Comparison of ENCODE assay signal across 23 cellular contexts in the genomic region with DNA sequence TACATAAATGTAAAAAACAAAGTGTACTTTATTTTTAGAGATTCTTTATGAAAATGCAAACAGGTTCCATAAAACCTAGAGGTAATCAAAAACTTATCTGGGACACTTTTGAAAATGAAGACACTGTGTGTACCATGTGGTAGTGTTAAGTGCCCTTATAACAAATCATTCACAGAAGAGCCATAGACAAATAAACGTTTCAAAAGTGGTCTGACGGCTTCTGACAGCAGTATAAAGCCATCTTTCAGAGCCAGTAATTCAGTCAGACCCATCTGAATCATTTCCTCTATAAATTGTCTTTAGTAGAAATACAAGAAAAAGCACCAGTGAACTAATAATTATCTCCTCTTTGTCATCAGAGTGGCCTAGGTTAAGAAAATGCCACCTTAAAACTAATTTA.
DNase-seq lines count a peak whose midpoint lies in the region; ATAC-seq and TF ChIP-seq lines count a peak whose summit lies in the region.
"Had no signal": no experiment of that assay in that cellular context is flagged by ENCODE, and none has a peak within 500 bp of the region (broad histone marks: within the 10 kb centered on the region; RNA-seq: fewer than 3 reads in every experiment).

No MANE protein-coding gene starts in this region.

- H3K36me3 Mint-ChIP-seq in WTC11 (peaks cover 6% of the 10 kb centered on the region), natural killer cell (no peaks in the 10 kb centered on the region)

- POLR2A ChIA-PET in WTC11 (lab: Charles Lee): no interaction called here

- TF ChIP-seq CTCF in foreskin keratinocyte (conservative IDR thresholded peaks at IDR 0.05) (no peak), WTC11 (IDR thresholded peaks at IDR 0.05) (no peak), natural killer cell (IDR thresholded peaks at IDR 0.05) (no peak)

- no peak overlapping the region for H3K27ac ChIP-seq in foreskin keratinocyte
- H3K27ac ChIP-seq: esophagus squamous epithelium, KMS-11, thyroid gland had no signal

- peak; percentile 42 for ATAC-seq in foreskin keratinocyte
- no peak for ATAC-seq in WTC11
- no peak for ATAC-seq in natural killer cell
- ATAC-seq: activated naive CD8-positive, alpha-beta T cell treated with anti-CD3 and anti-CD28 coated beads, Interleukin-2, amount 50 U/mL, for 24 hours; naive thymus-derived CD8-positive, alpha-beta T cell; stimulated activated naive CD8-positive, alpha-beta T cell treated with anti-CD3 and anti-CD28 coated beads, Interleukin-15, Interleukin-2, amounts not matched to agents 100 U/mL and 50 U/mL, for 24 hours had no signal

- H3K4me1 Mint-ChIP-seq in WTC11: peaks cover 11% of the 10 kb centered on the region
- H3K4me1 Mint-ChIP-seq in natural killer cell: no peaks in the 10 kb centered on the region
- H3K4me1 Mint-ChIP-seq: activated B cell treated with CpG ODN at 0.5 μM for 24 hours; activated naive CD8-positive, alpha-beta T cell treated with anti-CD3 and anti-CD28 coated beads, Interleukin-2, amount 50 U/mL, for 24 hours had no signal

- no peak overlapping the region for H3K27ac Mint-ChIP-seq in WTC11
- no peak overlapping the region for H3K27ac Mint-ChIP-seq in natural killer cell
- H3K27ac Mint-ChIP-seq: activated B cell treated with CpG ODN at 0.5 μM for 24 hours; activated naive CD8-positive, alpha-beta T cell treated with anti-CD3 and anti-CD28 coated beads, Interleukin-2, amount 50 U/mL, for 24 hours; naive thymus-derived CD8-positive, alpha-beta T cell had no signal

- no peaks in the 10 kb centered on the region for H3K4me1 ChIP-seq in foreskin keratinocyte
- H3K4me1 ChIP-seq: esophagus squamous epithelium, thyroid gland had no signal

- CTCF ChIA-PET in WTC11 (lab: Charles Lee): no interaction called here

- H3K27me3 ChIP-seq in foreskin keratinocyte: no peaks in the 10 kb centered on the region
- H3K27me3 ChIP-seq: esophagus squamous epithelium, thyroid gland had no signal

- no peak overlapping the region for H3K4me3 Mint-ChIP-seq in WTC11
- H3K4me3 Mint-ChIP-seq in natural killer cell: no peak overlapping the region
- H3K4me3 Mint-ChIP-seq: activated B cell treated with CpG ODN at 0.5 μM for 24 hours; activated naive CD8-positive, alpha-beta T cell treated with anti-CD3 and anti-CD28 coated beads, Interleukin-2, amount 50 U/mL, for 24 hours; naive thymus-derived CD8-positive, alpha-beta T cell had no signal

- H3K27me3 Mint-ChIP-seq in WTC11 (ENCODE audit: low read depth) (no peaks in the 10 kb centered on the region; the same call in 1 of the 2 replicates), natural killer cell (ENCODE audit: low read depth in 2 of 2) (no peaks in the 10 kb centered on the region)
- H3K27me3 Mint-ChIP-seq: activated B cell treated with CpG ODN at 0.5 μM for 24 hours; activated naive CD8-positive, alpha-beta T cell treated with anti-CD3 and anti-CD28 coated beads, Interleukin-2, amount 50 U/mL, for 24 hours; naive thymus-derived CD8-positive, alpha-beta T cell had no signal

- intact Hi-C loops in natural killer cell (cut with micrococcal nuclease): no loop called here

- peak; percentile 88 for DNase-seq in DMS53 (lab: John Stamatoyannopoulos, UW)
- peak; percentile 30 for DNase-seq in NCI-H1105 (lab: John Stamatoyannopoulos, UW)
- DNase-seq in NCI-H526 treated with DMSO at 0.1 percent for 48 hours (lab: John Stamatoyannopoulos, UW): peak; percentile 34
- no peak for DNase-seq in foreskin keratinocyte
- DNase-seq in WTC11 (ENCODE audit: low spot score): no peak
- no peak for DNase-seq in activated CD8-positive, alpha-beta memory T cell treated with anti-CD3 and anti-CD28 coated beads, Interleukin-2, amount 50 U/mL, for 48 hours
- DNase-seq in natural killer cell: no peak
- DNase-seq in activated T-cell treated with anti-CD3 and anti-CD28 coated beads, Interleukin-2, amount 50 U/mL, for 48 hours: no peak
- DNase-seq: activated B cell treated with CpG ODN at 0.5 μM for 24 hours; activated CD4-positive, alpha-beta T cell treated with anti-CD3 and anti-CD28 coated beads, Interleukin-2, amount 50 U/mL, for 4 hours; activated gamma-delta T cell; activated naive CD8-positive, alpha-beta T cell treated with anti-CD3 and anti-CD28 coated beads, Interleukin-2, amount 50 U/mL, for 24 hours; DMS 273 treated with DMSO at 0.1 percent for 48 hours; effector CD8-positive, alpha-beta T cell; esophagus squamous epithelium; kidney glomerular epithelial cell; mesendoderm; MV-4-11; naive thymus-derived CD8-positive, alpha-beta T cell; stimulated activated CD4-positive, alpha-beta T cell treated with anti-CD3 and anti-CD28 coated beads, Interleukin-4, amount 100 ng/mL, for 4 hours; stimulated activated naive CD8-positive, alpha-beta T cell treated with anti-CD3 and anti-CD28 coated beads, Interleukin-15, Interleukin-2, amounts not matched to agents 100 U/mL and 50 U/mL, for 24 hours; thyroid gland had no signal

- peaks cover 12% of the 10 kb centered on the region for H3K9me3 Mint-ChIP-seq in WTC11
- no peaks in the 10 kb centered on the region for H3K9me3 Mint-ChIP-seq in natural killer cell
- H3K9me3 Mint-ChIP-seq: activated B cell treated with CpG ODN at 0.5 μM for 24 hours; activated naive CD8-positive, alpha-beta T cell treated with anti-CD3 and anti-CD28 coated beads, Interleukin-2, amount 50 U/mL, for 24 hours; naive thymus-derived CD8-positive, alpha-beta T cell had no signal

TF ChIP-seq in WTC11, 78 proteins besides CTCF, POLR2A, EP300 and RAD21 (continues in another document):
- TF ChIP-seq, protein P1, sequence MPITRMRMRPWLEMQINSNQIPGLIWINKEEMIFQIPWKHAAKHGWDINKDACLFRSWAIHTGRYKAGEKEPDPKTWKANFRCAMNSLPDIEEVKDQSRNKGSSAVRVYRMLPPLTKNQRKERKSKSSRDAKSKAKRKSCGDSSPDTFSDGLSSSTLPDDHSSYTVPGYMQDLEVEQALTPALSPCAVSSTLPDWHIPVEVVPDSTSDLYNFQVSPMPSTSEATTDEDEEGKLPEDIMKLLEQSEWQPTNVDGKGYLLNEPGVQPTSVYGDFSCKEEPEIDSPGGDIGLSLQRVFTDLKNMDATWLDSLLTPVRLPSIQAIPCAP (CRISPR knock-in tag; IDR thresholded peaks at IDR 0.05): no peak
- no peak for TF ChIP-seq ZNF263 (CRISPR knock-in tag; IDR thresholded peaks at IDR 0.05; ENCODE audit: low read depth)
- TF ChIP-seq, protein P2, sequence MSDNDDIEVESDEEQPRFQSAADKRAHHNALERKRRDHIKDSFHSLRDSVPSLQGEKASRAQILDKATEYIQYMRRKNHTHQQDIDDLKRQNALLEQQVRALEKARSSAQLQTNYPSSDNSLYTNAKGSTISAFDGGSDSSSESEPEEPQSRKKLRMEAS (CRISPR knock-in tag; IDR thresholded peaks at IDR 0.05): no peak
- no peak for TF ChIP-seq ETV6 (CRISPR knock-in tag; IDR thresholded peaks at IDR 0.05)
- TF ChIP-seq, protein P3, sequence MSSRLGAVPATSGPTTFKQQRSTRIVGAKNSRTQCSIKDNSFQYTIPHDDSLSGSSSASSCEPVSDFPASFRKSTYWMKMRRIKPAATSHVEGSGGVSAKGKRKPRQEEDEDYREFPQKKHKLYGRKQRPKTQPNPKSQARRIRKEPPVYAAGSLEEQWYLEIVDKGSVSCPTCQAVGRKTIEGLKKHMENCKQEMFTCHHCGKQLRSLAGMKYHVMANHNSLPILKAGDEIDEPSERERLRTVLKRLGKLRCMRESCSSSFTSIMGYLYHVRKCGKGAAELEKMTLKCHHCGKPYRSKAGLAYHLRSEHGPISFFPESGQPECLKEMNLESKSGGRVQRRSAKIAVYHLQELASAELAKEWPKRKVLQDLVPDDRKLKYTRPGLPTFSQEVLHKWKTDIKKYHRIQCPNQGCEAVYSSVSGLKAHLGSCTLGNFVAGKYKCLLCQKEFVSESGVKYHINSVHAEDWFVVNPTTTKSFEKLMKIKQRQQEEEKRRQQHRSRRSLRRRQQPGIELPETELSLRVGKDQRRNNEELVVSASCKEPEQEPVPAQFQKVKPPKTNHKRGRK (CRISPR knock-in tag; IDR thresholded peaks at IDR 0.05; ENCODE audit: borderline replicate concordance): no peak
- TF ChIP-seq, protein P4, sequence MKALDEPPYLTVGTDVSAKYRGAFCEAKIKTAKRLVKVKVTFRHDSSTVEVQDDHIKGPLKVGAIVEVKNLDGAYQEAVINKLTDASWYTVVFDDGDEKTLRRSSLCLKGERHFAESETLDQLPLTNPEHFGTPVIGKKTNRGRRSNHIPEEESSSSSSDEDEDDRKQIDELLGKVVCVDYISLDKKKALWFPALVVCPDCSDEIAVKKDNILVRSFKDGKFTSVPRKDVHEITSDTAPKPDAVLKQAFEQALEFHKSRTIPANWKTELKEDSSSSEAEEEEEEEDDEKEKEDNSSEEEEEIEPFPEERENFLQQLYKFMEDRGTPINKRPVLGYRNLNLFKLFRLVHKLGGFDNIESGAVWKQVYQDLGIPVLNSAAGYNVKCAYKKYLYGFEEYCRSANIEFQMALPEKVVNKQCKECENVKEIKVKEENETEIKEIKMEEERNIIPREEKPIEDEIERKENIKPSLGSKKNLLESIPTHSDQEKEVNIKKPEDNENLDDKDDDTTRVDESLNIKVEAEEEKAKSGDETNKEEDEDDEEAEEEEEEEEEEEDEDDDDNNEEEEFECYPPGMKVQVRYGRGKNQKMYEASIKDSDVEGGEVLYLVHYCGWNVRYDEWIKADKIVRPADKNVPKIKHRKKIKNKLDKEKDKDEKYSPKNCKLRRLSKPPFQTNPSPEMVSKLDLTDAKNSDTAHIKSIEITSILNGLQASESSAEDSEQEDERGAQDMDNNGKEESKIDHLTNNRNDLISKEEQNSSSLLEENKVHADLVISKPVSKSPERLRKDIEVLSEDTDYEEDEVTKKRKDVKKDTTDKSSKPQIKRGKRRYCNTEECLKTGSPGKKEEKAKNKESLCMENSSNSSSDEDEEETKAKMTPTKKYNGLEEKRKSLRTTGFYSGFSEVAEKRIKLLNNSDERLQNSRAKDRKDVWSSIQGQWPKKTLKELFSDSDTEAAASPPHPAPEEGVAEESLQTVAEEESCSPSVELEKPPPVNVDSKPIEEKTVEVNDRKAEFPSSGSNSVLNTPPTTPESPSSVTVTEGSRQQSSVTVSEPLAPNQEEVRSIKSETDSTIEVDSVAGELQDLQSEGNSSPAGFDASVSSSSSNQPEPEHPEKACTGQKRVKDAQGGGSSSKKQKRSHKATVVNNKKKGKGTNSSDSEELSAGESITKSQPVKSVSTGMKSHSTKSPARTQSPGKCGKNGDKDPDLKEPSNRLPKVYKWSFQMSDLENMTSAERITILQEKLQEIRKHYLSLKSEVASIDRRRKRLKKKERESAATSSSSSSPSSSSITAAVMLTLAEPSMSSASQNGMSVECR (CRISPR knock-in tag; IDR thresholded peaks at IDR 0.05; ENCODE audit: borderline replicate concordance): no peak
- TF ChIP-seq ZNF396 (CRISPR knock-in tag; IDR thresholded peaks at IDR 0.05; ENCODE audit: borderline replicate concordance): no peak

Comparison
In these comparisons a context has a peak if more than half of its experiments do, and no peak if none do; other contexts are left out.
1. DNase-seq: peak in DMS53 (single experiment), NCI-H1105 (single experiment) and NCI-H526 treated with DMSO at 0.1 percent for 48 hours (single experiment); none in foreskin keratinocyte (0 of 2), WTC11 (single experiment), activated CD8-positive, alpha-beta memory T cell treated with anti-CD3 and anti-CD28 coated beads, Interleukin-2, amount 50 U/mL, for 48 hours (single experiment), natural killer cell (single experiment) and activated T-cell treated with anti-CD3 and anti-CD28 coated beads, Interleukin-2, amount 50 U/mL, for 48 hours (0 of 2).